Comparison of ENCODE assay signal across 10 cellular contexts in the genomic region with DNA sequence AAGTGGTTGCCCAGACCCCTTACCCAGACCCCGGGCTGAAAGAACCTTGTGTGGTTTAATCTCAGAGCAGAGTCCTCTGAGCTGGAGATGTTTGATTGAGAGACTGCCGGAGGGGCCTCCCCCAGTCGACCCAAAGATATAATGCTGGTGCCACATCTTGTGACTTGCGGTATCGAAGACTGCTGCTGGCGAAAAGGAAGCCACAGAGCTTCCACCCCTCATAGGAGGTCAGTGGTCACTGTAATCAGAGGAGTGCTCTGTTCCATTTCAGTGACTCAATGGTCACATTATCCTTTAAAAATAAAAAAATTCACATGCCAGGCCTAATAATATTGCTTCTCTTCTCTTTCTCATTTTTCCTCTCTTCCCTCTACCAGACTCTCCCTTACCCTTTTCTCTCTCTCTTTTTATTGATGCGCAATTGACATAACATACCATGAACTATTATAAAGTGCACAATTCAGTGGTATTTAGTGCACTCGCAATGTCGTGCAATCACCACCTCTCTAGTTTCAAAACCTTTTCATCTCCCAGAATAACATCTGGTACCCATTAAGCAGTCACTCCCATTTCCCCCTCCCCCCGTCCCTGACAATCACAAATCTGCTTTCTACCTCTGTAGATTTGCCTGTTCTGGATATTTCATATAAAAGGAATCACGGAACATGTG. TPM values are rescaled to one million over a fixed set of nuclear protein-coding genes. Genes with fewer than 3 reads are reported as not detected.
DNase-seq lines count a peak whose midpoint lies in the region; ATAC-seq and TF ChIP-seq lines count a peak whose summit lies in the region.
"Had no signal": no experiment of that assay in that cellular context is flagged by ENCODE, and none has a peak within 500 bp of the region (broad histone marks: within the 10 kb centered on the region; RNA-seq: fewer than 3 reads in every experiment).

No MANE protein-coding gene starts in this region.

- no peaks in the 10 kb centered on the region for H3K36me3 Mint-ChIP-seq in CD4-positive, alpha-beta memory T cell
- H3K36me3 Mint-ChIP-seq in osteocyte (ENCODE audit: unreplicated experiment) = no peaks in the 10 kb centered on the region

- no peaks in the 10 kb centered on the region for H3K9me3 Mint-ChIP-seq in CD4-positive, alpha-beta memory T cell
- no peaks in the 10 kb centered on the region for H3K9me3 Mint-ChIP-seq in osteocyte (ENCODE audit: unreplicated experiment)

- H3K9me3 ChIP-seq in CD4-positive, alpha-beta memory T cell (ENCODE audit: control insufficient read depth in 1 of 2, low read length in 2 of 2) = no peaks in the 10 kb centered on the region

- no peak for ATAC-seq in HG02623 (IDR thresholded peaks at IDR 0.05; ENCODE audit: unreplicated experiment)

- peaks cover 28% of the 10 kb centered on the region for H3K4me1 ChIP-seq in CD4-positive, alpha-beta memory T cell (ENCODE audit: insufficient read depth, low read length)

- DNase-seq in CD4-positive, alpha-beta memory T cell = no peak
- DNase-seq in NOMO-1 treated with dmso at 0.1 percent for 144 hours (lab: John Stamatoyannopoulos, UW; ENCODE audit: unreplicated experiment) = peak; percentile 33
- DNase-seq in dedifferentiated amniotic fluid mesenchymal stem cell (ENCODE audit: extremely low spot score) = peak; percentile 47
- DNase-seq in osteocyte (ENCODE audit: extremely low spot score, unreplicated experiment) = no peak
- no peak for DNase-seq in stimulated activated CD4-positive, alpha-beta T cell treated with anti-CD3 and anti-CD28 coated beads, Interleukin-15, amount 100 ng/mL, for 24 hours
- no peak for DNase-seq in activated CD4-positive, alpha-beta T cell treated with anti-CD3 and anti-CD28 coated beads for 48 hours
- no peak for DNase-seq in germinal center (ENCODE audit: low spot score)
- DNase-seq: activated CD4-positive, alpha-beta T cell treated with anti-CD3 and anti-CD28 coated beads, Interleukin-2, amount 50 U/mL, for 1 hour; stimulated activated naive CD4-positive, alpha-beta T cell treated with Interleukin-2 at 50 U/mL for 16 hours had no signal

- CTCF ChIA-PET in CD4-positive, alpha-beta memory T cell (lab: Charles Lee; ENCODE audit: partially characterized antibody) = interaction anchor here (2.9 kb wide), 1 partner anchor 53 kb away, joined by 15 read pairs; no protein-coding TSS in a partner anchor

- no peak overlapping the region for H3K4me3 ChIP-seq in CD4-positive, alpha-beta memory T cell (ENCODE audit: low read length in 2 of 2)

- H3K27me3 ChIP-seq in CD4-positive, alpha-beta memory T cell (ENCODE audit: insufficient read depth, low read length) = no peaks in the 10 kb centered on the region

- no peak overlapping the region for H3K4me3 Mint-ChIP-seq in CD4-positive, alpha-beta memory T cell
- H3K4me3 Mint-ChIP-seq in osteocyte (ENCODE audit: unreplicated experiment) = peak overlapping the region; percentile 27

- POLR2A ChIA-PET in CD4-positive, alpha-beta memory T cell (lab: Charles Lee; ENCODE audit: partially characterized antibody) = interaction anchor here (0.9 kb wide), 1 partner anchor 33 kb away, joined by 3 read pairs; no protein-coding TSS in a partner anchor

- H3K27ac ChIP-seq in CD4-positive, alpha-beta memory T cell (ENCODE audit: low read depth, low read length) = no peak overlapping the region

- H3K27me3 Mint-ChIP-seq in CD4-positive, alpha-beta memory T cell = no peaks in the 10 kb centered on the region
- H3K27me3 Mint-ChIP-seq in osteocyte (ENCODE audit: unreplicated experiment) = no peaks in the 10 kb centered on the region

- TF ChIP-seq CTCF in osteocyte (IDR thresholded peaks at IDR 0.05) = no peak

- H3K4me1 Mint-ChIP-seq in CD4-positive, alpha-beta memory T cell = peaks cover 32 to 54% (median 38%) of the 10 kb centered on the region in 4 donors
- H3K4me1 Mint-ChIP-seq in osteocyte (ENCODE audit: unreplicated experiment) = peaks cover 82% of the 10 kb centered on the region

- peak overlapping the region in 4 of 7 donors; percentile 8 to 74 (median 60) for H3K27ac Mint-ChIP-seq in CD4-positive, alpha-beta memory T cell
- peak overlapping the region; percentile 97 for H3K27ac Mint-ChIP-seq in osteocyte (ENCODE audit: unreplicated experiment)

- intact Hi-C loops in CD4-positive, alpha-beta memory T cell (cut with micrococcal nuclease) = loop anchor here (5.0 kb wide), 1 partner anchor 33 kb away; no protein-coding TSS in a partner anchor

- no peaks in the 10 kb centered on the region for H3K36me3 ChIP-seq in CD4-positive, alpha-beta memory T cell (ENCODE audit: insufficient read depth, low read length)

RNA-seq across cellular contexts. Expression of a gene that starts 52.6 kb away (rescaled TPM):
- 10 to 100 TPM; 32.8 to 35.2 TPM for total RNA-seq in CD4-positive, alpha-beta memory T cell
- polyA plus RNA-seq in CD4-positive, alpha-beta memory T cell = 1 to 10 TPM; 4.2 to 9.1 TPM
- 21.7 and 23.0 TPM in 2 replicates for total RNA-seq in osteocyte

Comparison
In these comparisons a context has a peak if more than half of its experiments do, and no peak if none do; other contexts are left out.
1. DNase-seq: peak in NOMO-1 treated with dmso at 0.1 percent for 144 hours (single experiment) and dedifferentiated amniotic fluid mesenchymal stem cell (single experiment); none in CD4-positive, alpha-beta memory T cell (0 of 5), osteocyte (single experiment), stimulated activated CD4-positive, alpha-beta T cell treated with anti-CD3 and anti-CD28 coated beads, Interleukin-15, amount 100 ng/mL, for 24 hours (single experiment), activated CD4-positive, alpha-beta T cell treated with anti-CD3 and anti-CD28 coated beads for 48 hours (single experiment) and germinal center (single experiment).